Comparison of ENCODE assay signal across 8 cellular contexts in the genomic region with DNA sequence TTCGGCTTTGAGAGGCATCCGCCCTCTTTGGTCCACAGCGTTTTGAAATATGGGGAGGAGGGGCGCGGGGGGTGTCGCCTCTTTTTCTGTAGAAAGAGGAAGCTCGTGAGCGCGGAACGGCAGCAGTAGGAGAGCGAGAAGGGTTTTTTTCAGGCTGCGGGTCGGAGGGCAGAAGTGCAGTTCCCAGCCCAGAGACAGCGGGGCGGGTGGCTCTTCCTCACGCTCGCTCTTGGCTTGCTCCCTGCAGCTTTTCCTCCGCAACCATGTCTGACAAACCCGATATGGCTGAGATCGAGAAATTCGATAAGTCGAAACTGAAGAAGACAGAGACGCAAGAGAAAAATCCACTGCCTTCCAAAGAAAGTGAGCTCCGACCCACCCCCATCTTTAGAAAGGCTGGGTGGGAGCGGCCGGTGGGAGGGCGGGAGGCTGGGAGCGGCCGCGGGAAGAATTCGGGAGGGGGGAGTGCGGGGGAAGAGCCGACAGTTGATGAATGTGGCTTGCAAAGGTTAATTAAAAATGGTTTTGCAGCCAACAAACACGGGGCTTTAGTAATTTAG. TPM values are rescaled to one million over a fixed set of nuclear protein-coding genes. Genes with fewer than 3 reads are reported as not detected.
A peak's percentile ranks its signal among the peaks of the same experiment; 100 is the strongest.
DNase-seq lines count a peak whose midpoint lies in the region; ATAC-seq and TF ChIP-seq lines count a peak whose summit lies in the region.

No MANE protein-coding gene starts in this region.

- peaks cover 2 to 22% of the 10 kb centered on the region in 2 donors for H3K4me1 ChIP-seq in mucosa of rectum (ENCODE audit: control insufficient read depth in 2 of 2, insufficient read depth in 2 of 2, low read length in 2 of 2)
- H3K4me1 ChIP-seq in uterus: no peaks in the 10 kb centered on the region

- H3K4me3 Mint-ChIP-seq in WTC11: peak overlapping the region; percentile 93

- peak; percentile 43 for DNase-seq in Daoy (ENCODE audit: low read depth)
- DNase-seq in MG63: peak; percentile 56
- peak; percentile 12 for DNase-seq in WTC11 (ENCODE audit: low spot score)
- DNase-seq in epithelial cell of esophagus (ENCODE audit: low read depth): peak; percentile 34
- DNase-seq in uterus: peak; percentile 47 to 48
- no peak for DNase-seq in superior temporal gyrus (ENCODE audit: extremely low spot score)

- no peak for TF ChIP-seq POLR2A in uterus (IDR thresholded peaks at IDR 0.05)

- intact Hi-C loops in uterus (cut with DNase I; ENCODE audit: low total_unique reads): loop anchor here (10.0 kb wide), 1 partner anchor 129 kb away; no protein-coding TSS in a partner anchor

- no peaks in the 10 kb centered on the region for H3K27me3 Mint-ChIP-seq in WTC11 (ENCODE audit: low read depth)

- peaks cover 60% of the 10 kb centered on the region for H3K4me1 Mint-ChIP-seq in WTC11

- H3K27me3 ChIP-seq in MG63 (no peaks in the 10 kb centered on the region), mucosa of rectum (ENCODE audit: control insufficient read depth in 2 of 2, insufficient read depth in 2 of 2, low read length in 2 of 2) (no peaks in the 10 kb centered on the region), uterus (no peaks in the 10 kb centered on the region)

- H3K9ac ChIP-seq in mucosa of rectum (ENCODE audit: low read depth in 1 of 2, low read length in 2 of 2): peak overlapping the region; percentile 96 to 97

- H3K27ac ChIP-seq in mucosa of rectum (ENCODE audit: low read depth in 2 of 2, low read length in 2 of 2) (peak overlapping the region; percentile 97), uterus (peak overlapping the region; percentile 97)

- no peak for TF ChIP-seq CTCF in WTC11 (IDR thresholded peaks at IDR 0.05)
- no peak for TF ChIP-seq CTCF in epithelial cell of esophagus (IDR thresholded peaks at IDR 0.05; ENCODE audit: insufficient read depth, low read depth, low read length, missing control alignments)
- TF ChIP-seq CTCF in uterus (IDR thresholded peaks at IDR 0.05): no peak

- ATAC-seq in WTC11 (no peak), GM21390 (IDR thresholded peaks at IDR 0.05; ENCODE audit: unreplicated experiment) (no peak)

- peak overlapping the region; percentile 98 for H3K27ac Mint-ChIP-seq in WTC11

- no peaks in the 10 kb centered on the region for H3K9me3 Mint-ChIP-seq in WTC11

- CTCF ChIA-PET in WTC11 (lab: Charles Lee): interaction anchor here (1.0 kb wide), 1 partner anchor 512 kb away, joined by 3 read pairs; no protein-coding TSS in a partner anchor

- H3K36me3 Mint-ChIP-seq in WTC11: peaks cover 26% of the 10 kb centered on the region

- POLR2A ChIA-PET in WTC11 (lab: Charles Lee): interaction anchor here (0.5 to 2.3 kb wide), 7 partner anchors 14 to 308 kb away, joined by 3 to 11 read pairs (median 6); no protein-coding TSS in a partner anchor

- peaks cover 25% of the 10 kb centered on the region for H3K36me3 ChIP-seq in MG63
- peaks cover 0 to 9% of the 10 kb centered on the region in 2 donors for H3K36me3 ChIP-seq in mucosa of rectum (ENCODE audit: control insufficient read depth in 2 of 2, insufficient read depth in 2 of 2, low read length in 2 of 2)
- no peaks in the 10 kb centered on the region for H3K36me3 ChIP-seq in uterus

- no peaks in the 10 kb centered on the region for H3K9me3 ChIP-seq in MG63
- no peaks in the 10 kb centered on the region for H3K9me3 ChIP-seq in mucosa of rectum (ENCODE audit: control insufficient read depth in 2 of 2, low read length in 2 of 2)
- H3K9me3 ChIP-seq in uterus: no peaks in the 10 kb centered on the region

- H3K4me3 ChIP-seq in MG63 (peak overlapping the region; percentile 96), epithelial cell of esophagus (ENCODE audit: low read length) (peak overlapping the region; percentile 76), mucosa of rectum (ENCODE audit: low read length in 2 of 2) (peak overlapping the region; percentile 87 to 92), uterus (peak overlapping the region; percentile 50 to 73)

TF ChIP-seq in WTC11, 78 proteins besides CTCF, POLR2A, EP300 and RAD21:
- no peak for TF ChIP-seq PREB (CRISPR knock-in tag; IDR thresholded peaks at IDR 0.05; ENCODE audit: borderline replicate concordance)
- TF ChIP-seq HMGA2 (CRISPR knock-in tag; IDR thresholded peaks at IDR 0.05): no peak
- peak; percentile 81; the same call in 1 of the 2 replicates for TF ChIP-seq AFF4 (CRISPR knock-in tag; IDR thresholded peaks at IDR 0.05; ENCODE audit: borderline replicate concordance)
TF ChIP-seq in WTC11: peak in this region for 1.

RNA-seq across cellular contexts. Expression of gene TMSB4X, which starts 1.2 kb away (rescaled TPM):
- 2,195 and 2,514 TPM in 2 replicates for total RNA-seq in Daoy (2014; rRNA removed; shearing (Covaris generic))
- 1,177 and 1,592 TPM in 2 replicates for total RNA-seq in MG63 (2014; rRNA removed; shearing (Covaris generic); ENCODE audit: low replicate concordance)
- total RNA-seq in WTC11 (2021) (2,375 to 2,595 TPM (median 2,468 TPM) in 3 replicates), uterus (1,000 to 10,000 TPM; 2,867 to 6,849 (median 3,091) TPM)
